1 cellular context compared by ENCODE assay signal in the genomic region with DNA sequence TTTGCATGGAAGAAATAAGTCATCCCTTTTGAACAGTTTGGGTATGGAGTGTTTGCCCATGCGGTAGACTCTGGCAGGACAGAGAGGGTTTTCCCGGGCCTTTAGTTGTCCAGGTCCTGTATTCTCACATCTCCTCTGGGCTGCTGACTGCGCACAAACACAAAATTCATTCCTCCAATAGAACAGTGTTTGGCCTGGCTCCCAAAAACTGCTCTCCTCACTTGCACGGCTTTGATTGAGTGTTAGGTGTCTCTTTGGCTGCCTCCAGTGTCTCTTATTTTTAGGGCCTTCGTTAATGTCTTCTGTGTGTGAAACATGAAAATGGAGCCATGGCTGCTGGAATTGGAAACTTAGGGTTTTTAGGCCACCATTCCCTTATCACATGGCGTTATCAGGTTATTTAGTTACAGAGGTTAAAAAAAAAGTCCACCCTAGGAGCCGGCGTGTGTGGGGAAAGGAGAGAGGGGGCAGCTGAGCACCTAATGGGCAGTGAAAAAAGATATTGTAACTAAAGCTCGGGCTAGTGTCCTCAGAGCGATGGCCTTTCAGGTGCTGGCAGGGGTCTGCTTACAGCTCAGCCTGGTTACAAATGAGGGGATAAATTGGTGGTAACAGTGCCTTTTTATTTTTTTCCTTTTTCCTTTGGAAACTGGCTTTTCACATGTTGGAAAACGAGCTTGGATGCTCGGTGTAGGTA.
TF ChIP-seq lines count a peak whose summit lies in the region.

No MANE protein-coding gene starts in this region.

TF ChIP-seq in H1, 55 proteins besides CTCF, POLR2A, EP300 and RAD21:
- TF ChIP-seq CHD2 (IDR thresholded peaks at IDR 0.05; ENCODE audit: low read length), result no peak
- TF ChIP-seq RFX5 (IDR thresholded peaks at IDR 0.05; ENCODE audit: borderline replicate concordance, low read depth, low read length), result no peak
- TF ChIP-seq SIRT6 (IDR thresholded peaks at IDR 0.05; ENCODE audit: low read length), result no peak
- TF ChIP-seq, protein P1, sequence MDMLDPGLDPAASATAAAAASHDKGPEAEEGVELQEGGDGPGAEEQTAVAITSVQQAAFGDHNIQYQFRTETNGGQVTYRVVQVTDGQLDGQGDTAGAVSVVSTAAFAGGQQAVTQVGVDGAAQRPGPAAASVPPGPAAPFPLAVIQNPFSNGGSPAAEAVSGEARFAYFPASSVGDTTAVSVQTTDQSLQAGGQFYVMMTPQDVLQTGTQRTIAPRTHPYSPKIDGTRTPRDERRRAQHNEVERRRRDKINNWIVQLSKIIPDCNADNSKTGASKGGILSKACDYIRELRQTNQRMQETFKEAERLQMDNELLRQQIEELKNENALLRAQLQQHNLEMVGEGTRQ (IDR thresholded peaks at IDR 0.05; ENCODE audit: low read length), result no peak
- TF ChIP-seq, protein P2, sequence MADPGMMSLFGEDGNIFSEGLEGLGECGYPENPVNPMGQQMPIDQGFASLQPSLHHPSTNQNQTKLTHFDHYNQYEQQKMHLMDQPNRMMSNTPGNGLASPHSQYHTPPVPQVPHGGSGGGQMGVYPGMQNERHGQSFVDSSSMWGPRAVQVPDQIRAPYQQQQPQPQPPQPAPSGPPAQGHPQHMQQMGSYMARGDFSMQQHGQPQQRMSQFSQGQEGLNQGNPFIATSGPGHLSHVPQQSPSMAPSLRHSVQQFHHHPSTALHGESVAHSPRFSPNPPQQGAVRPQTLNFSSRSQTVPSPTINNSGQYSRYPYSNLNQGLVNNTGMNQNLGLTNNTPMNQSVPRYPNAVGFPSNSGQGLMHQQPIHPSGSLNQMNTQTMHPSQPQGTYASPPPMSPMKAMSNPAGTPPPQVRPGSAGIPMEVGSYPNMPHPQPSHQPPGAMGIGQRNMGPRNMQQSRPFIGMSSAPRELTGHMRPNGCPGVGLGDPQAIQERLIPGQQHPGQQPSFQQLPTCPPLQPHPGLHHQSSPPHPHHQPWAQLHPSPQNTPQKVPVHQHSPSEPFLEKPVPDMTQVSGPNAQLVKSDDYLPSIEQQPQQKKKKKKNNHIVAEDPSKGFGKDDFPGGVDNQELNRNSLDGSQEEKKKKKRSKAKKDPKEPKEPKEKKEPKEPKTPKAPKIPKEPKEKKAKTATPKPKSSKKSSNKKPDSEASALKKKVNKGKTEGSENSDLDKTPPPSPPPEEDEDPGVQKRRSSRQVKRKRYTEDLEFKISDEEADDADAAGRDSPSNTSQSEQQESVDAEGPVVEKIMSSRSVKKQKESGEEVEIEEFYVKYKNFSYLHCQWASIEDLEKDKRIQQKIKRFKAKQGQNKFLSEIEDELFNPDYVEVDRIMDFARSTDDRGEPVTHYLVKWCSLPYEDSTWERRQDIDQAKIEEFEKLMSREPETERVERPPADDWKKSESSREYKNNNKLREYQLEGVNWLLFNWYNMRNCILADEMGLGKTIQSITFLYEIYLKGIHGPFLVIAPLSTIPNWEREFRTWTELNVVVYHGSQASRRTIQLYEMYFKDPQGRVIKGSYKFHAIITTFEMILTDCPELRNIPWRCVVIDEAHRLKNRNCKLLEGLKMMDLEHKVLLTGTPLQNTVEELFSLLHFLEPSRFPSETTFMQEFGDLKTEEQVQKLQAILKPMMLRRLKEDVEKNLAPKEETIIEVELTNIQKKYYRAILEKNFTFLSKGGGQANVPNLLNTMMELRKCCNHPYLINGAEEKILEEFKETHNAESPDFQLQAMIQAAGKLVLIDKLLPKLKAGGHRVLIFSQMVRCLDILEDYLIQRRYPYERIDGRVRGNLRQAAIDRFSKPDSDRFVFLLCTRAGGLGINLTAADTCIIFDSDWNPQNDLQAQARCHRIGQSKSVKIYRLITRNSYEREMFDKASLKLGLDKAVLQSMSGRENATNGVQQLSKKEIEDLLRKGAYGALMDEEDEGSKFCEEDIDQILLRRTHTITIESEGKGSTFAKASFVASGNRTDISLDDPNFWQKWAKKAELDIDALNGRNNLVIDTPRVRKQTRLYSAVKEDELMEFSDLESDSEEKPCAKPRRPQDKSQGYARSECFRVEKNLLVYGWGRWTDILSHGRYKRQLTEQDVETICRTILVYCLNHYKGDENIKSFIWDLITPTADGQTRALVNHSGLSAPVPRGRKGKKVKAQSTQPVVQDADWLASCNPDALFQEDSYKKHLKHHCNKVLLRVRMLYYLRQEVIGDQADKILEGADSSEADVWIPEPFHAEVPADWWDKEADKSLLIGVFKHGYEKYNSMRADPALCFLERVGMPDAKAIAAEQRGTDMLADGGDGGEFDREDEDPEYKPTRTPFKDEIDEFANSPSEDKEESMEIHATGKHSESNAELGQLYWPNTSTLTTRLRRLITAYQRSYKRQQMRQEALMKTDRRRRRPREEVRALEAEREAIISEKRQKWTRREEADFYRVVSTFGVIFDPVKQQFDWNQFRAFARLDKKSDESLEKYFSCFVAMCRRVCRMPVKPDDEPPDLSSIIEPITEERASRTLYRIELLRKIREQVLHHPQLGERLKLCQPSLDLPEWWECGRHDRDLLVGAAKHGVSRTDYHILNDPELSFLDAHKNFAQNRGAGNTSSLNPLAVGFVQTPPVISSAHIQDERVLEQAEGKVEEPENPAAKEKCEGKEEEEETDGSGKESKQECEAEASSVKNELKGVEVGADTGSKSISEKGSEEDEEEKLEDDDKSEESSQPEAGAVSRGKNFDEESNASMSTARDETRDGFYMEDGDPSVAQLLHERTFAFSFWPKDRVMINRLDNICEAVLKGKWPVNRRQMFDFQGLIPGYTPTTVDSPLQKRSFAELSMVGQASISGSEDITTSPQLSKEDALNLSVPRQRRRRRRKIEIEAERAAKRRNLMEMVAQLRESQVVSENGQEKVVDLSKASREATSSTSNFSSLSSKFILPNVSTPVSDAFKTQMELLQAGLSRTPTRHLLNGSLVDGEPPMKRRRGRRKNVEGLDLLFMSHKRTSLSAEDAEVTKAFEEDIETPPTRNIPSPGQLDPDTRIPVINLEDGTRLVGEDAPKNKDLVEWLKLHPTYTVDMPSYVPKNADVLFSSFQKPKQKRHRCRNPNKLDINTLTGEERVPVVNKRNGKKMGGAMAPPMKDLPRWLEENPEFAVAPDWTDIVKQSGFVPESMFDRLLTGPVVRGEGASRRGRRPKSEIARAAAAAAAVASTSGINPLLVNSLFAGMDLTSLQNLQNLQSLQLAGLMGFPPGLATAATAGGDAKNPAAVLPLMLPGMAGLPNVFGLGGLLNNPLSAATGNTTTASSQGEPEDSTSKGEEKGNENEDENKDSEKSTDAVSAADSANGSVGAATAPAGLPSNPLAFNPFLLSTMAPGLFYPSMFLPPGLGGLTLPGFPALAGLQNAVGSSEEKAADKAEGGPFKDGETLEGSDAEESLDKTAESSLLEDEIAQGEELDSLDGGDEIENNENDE (IDR thresholded peaks at IDR 0.05; ENCODE audit: insufficient replicate concordance, low read length), result no peak
- TF ChIP-seq CBX5 (IDR thresholded peaks at IDR 0.05; ENCODE audit: low read depth, low read length), result no peak
- TF ChIP-seq, protein P3, sequence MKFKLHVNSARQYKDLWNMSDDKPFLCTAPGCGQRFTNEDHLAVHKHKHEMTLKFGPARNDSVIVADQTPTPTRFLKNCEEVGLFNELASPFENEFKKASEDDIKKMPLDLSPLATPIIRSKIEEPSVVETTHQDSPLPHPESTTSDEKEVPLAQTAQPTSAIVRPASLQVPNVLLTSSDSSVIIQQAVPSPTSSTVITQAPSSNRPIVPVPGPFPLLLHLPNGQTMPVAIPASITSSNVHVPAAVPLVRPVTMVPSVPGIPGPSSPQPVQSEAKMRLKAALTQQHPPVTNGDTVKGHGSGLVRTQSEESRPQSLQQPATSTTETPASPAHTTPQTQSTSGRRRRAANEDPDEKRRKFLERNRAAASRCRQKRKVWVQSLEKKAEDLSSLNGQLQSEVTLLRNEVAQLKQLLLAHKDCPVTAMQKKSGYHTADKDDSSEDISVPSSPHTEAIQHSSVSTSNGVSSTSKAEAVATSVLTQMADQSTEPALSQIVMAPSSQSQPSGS (IDR thresholded peaks at IDR 0.05; ENCODE audit: low read length), result no peak
- no peak for TF ChIP-seq CEBPB (IDR thresholded peaks at IDR 0.05; ENCODE audit: low read depth, low read length)
- TF ChIP-seq, protein P4, sequence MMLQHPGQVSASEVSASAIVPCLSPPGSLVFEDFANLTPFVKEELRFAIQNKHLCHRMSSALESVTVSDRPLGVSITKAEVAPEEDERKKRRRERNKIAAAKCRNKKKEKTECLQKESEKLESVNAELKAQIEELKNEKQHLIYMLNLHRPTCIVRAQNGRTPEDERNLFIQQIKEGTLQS (IDR thresholded peaks at IDR 0.05; ENCODE audit: insufficient read depth, low read depth, low read length), result no peak
- TF ChIP-seq RBBP5 (IDR thresholded peaks at IDR 0.05; ENCODE audit: borderline replicate concordance, low read depth, low read length), result no peak
